ENCODE assay signal across 9 cellular contexts in genomic region chr19:38251564-38252051, GRCh38. TPM values are rescaled to one million over a fixed set of nuclear protein-coding genes. Genes with fewer than 3 reads are reported as not detected.
DNase-seq lines count a peak whose midpoint lies in the region; ATAC-seq, FAIRE-seq and TF ChIP-seq lines count a peak whose summit lies in the region.
"Had no signal": no experiment of that assay in that cellular context is flagged by ENCODE, and none has a peak within 500 bp of the region (broad histone marks: within the 10 kb centered on the region; RNA-seq: fewer than 3 reads in every experiment).

No MANE protein-coding gene starts in this region.

- no peaks in the 10 kb centered on the region for H3K9me3 ChIP-seq in small intestine (ENCODE audit: control insufficient read depth, low read depth)
- no peaks in the 10 kb centered on the region for H3K9me3 ChIP-seq in BE2C
- no peaks in the 10 kb centered on the region for H3K9me3 ChIP-seq in HAP-1

- WGBS in small intestine, 3 donors: 21 to 26% (median 21%) methylated on average over 10 of the region's 10 CpGs

- H3K27me3 ChIP-seq in bronchial epithelial cell (ENCODE audit: control insufficient read depth, insufficient read depth, low read length): no peaks in the 10 kb centered on the region
- peaks cover 0 to 7% of the 10 kb centered on the region in 2 donors for H3K27me3 ChIP-seq in small intestine (ENCODE audit: control insufficient read depth in 2 of 2, insufficient read depth in 2 of 2, low read length in 2 of 2)
- H3K27me3 ChIP-seq in BE2C: no peaks in the 10 kb centered on the region; the same call in 1 of the 2 replicates
- H3K27me3 ChIP-seq in HAP-1 (ENCODE audit: low read depth): no peaks in the 10 kb centered on the region

- in situ Hi-C loops in HAP-1 (cut with MboI; ENCODE audit: low sequenced_read_pairs): no loop called here

- H3K4me3 ChIP-seq in bronchial epithelial cell (ENCODE audit: low read depth, low read length) (no peak overlapping the region), small intestine (ENCODE audit: low read depth in 1 of 2, low read length in 2 of 2) (peak overlapping the region in 1 of 2 donors; percentile 21), BE2C (ENCODE audit: low read depth, low read length) (no peak overlapping the region), HAP-1 (no peak overlapping the region)

- peaks cover 19% of the 10 kb centered on the region for H3K4me1 Mint-ChIP-seq in HFFc6 (ENCODE audit: low read depth)

- TF ChIP-seq CTCF in HFFc6 (IDR thresholded peaks at IDR 0.05) (no peak), bronchial epithelial cell (IDR thresholded peaks at IDR 0.05; ENCODE audit: insufficient read depth, low read length, severe bottlenecking) (no peak), BE2C (IDR thresholded peaks at IDR 0.05; ENCODE audit: low read depth, low read length) (no peak)

- H3K27me3 Mint-ChIP-seq in HFFc6 (ENCODE audit: insufficient read depth): peaks cover 19% of the 10 kb centered on the region

- H3K36me3 Mint-ChIP-seq in HFFc6 (ENCODE audit: low read depth): no peaks in the 10 kb centered on the region

- H3K9me3 Mint-ChIP-seq in HFFc6: no peaks in the 10 kb centered on the region

- FAIRE-seq in bronchial epithelial cell (lab: Jason Lieb, UNC): no peak
- no peak for FAIRE-seq in small intestine (lab: Jason Lieb, UNC)

- H3K4me3 Mint-ChIP-seq in HFFc6: peak overlapping the region; percentile 6; the same call in 1 of the 2 replicates

- H3K27ac ChIP-seq in small intestine (ENCODE audit: low read depth in 1 of 2, low read length in 1 of 2): peak overlapping the region; percentile 56 to 91

- DNase-seq in HFFc6: no peak
- DNase-seq in bronchial epithelial cell (ENCODE audit: low read depth): peak; percentile 80
- DNase-seq in left kidney (ENCODE audit: low read depth, low spot score): peak; percentile 57
- DNase-seq in small intestine: peak; percentile 28
- no peak for DNase-seq in BE2C
- no peak for DNase-seq in HAP-1 (ENCODE audit: low spot score in 2 of 2)
- DNase-seq in NCI-H187 treated with DMSO at 0.1 percent for 48 hours (lab: John Stamatoyannopoulos, UW): no peak

- peak overlapping the region; percentile 65 for H3K27ac Mint-ChIP-seq in HFFc6

- ATAC-seq in HG02798 (IDR thresholded peaks at IDR 0.05; ENCODE audit: poor library complexity, unreplicated experiment): no peak

- no peaks in the 10 kb centered on the region for H3K36me3 ChIP-seq in bronchial epithelial cell (ENCODE audit: control insufficient read depth, insufficient read depth, low read length)
- H3K36me3 ChIP-seq in small intestine (ENCODE audit: control insufficient read depth in 2 of 2, insufficient read depth in 2 of 2, low read length in 2 of 2): no peaks in the 10 kb centered on the region
- no peaks in the 10 kb centered on the region for H3K36me3 ChIP-seq in BE2C
- H3K36me3 ChIP-seq in HAP-1 (replicated peaks): peaks cover 19% of the 10 kb centered on the region

- H3K4me1 ChIP-seq in small intestine (ENCODE audit: control insufficient read depth in 2 of 2, insufficient read depth in 1 of 2, low read depth in 1 of 2, low read length in 1 of 2): peaks cover 1 to 2% of the 10 kb centered on the region in 2 donors
- H3K4me1 ChIP-seq in BE2C: peaks cover 3% of the 10 kb centered on the region; the same call in 1 of the 2 replicates
- H3K4me1 ChIP-seq in HAP-1: peaks cover 17% of the 10 kb centered on the region

RNA-seq across cellular contexts. Expression of gene PPP1R14A, which starts 4.6 kb away (rescaled TPM):
- under 1 TPM in 2 of 6 experiments, not detected in 4; 0.35 to 0.81 TPM for total RNA-seq in HFFc6 (2021; fragmentation: NEBNext Ultra II Directional; extraction: Animal tissue kit (Norgen Biotek cat#: 25700))
- total RNA-seq in bronchial epithelial cell: 0.38 and 1.6 TPM in 2 replicates
- polyA plus RNA-seq in small intestine: 10 to 100 TPM in 2 of 3 donors, 1 to 10 TPM in 1; 8.7 to 31.8 (median 15.4) TPM
- polyA plus RNA-seq in BE2C (2012; ENCODE audit: insufficient read depth, insufficient read length, low read depth): 11.5 TPM

RNA-seq across cellular contexts. Expression of gene SPINT2, which starts 12.8 kb away (rescaled TPM):
- total RNA-seq in HFFc6 (2021; fragmentation: NEBNext Ultra II Directional; extraction: Animal tissue kit (Norgen Biotek cat#: 25700)): 1 to 10 TPM in 3 of 6 experiments, under 1 TPM in 3; 0.76 to 4.1 (median 0.98) TPM
- total RNA-seq in bronchial epithelial cell: 1,057 and 1,682 TPM in 2 replicates
- 100 to 1,000 TPM; 263 to 434 (median 414) TPM for polyA plus RNA-seq in small intestine
- polyA plus RNA-seq in BE2C (2012; ENCODE audit: insufficient read depth, insufficient read length, low read depth): 0.76 TPM

RNA-seq across cellular contexts. Expression of gene DPF1, which starts 27.6 kb away (rescaled TPM):
- 1 to 10 TPM; 3.3 to 6.6 (median 5.7) TPM for total RNA-seq in HFFc6 (2021; fragmentation: NEBNext Ultra II Directional; extraction: Animal tissue kit (Norgen Biotek cat#: 25700))
- 0.13 TPM in 1 of 2 replicates, not detected in the other for total RNA-seq in bronchial epithelial cell
- under 1 TPM in 1 of 3 donors, not detected in 2; 0.39 TPM for polyA plus RNA-seq in small intestine
- polyA plus RNA-seq in BE2C (2012; ENCODE audit: insufficient read depth, insufficient read length, low read depth): 21.2 TPM

RNA-seq across cellular contexts. Expression of gene C19orf33, which starts 52.4 kb away (rescaled TPM):
- not detected for total RNA-seq in HFFc6 (2021; fragmentation: NEBNext Ultra II Directional; extraction: Animal tissue kit (Norgen Biotek cat#: 25700))
- total RNA-seq in bronchial epithelial cell: 266 and 612 TPM in 2 replicates
- polyA plus RNA-seq in small intestine: 1,000 to 10,000 TPM in 2 of 3 donors, 100 to 1,000 TPM in 1; 478 to 2,753 (median 1,798) TPM
- polyA plus RNA-seq in BE2C (2012; ENCODE audit: insufficient read depth, insufficient read length, low read depth): 0.91 TPM
- total RNA-seq: G401 had no signal

Comparison
In these comparisons a context has a peak if more than half of its experiments do, and no peak if none do; other contexts are left out.
1. DNase-seq: peak in bronchial epithelial cell (single experiment), left kidney (single experiment) and small intestine (single experiment); none in HFFc6 (single experiment), BE2C (single experiment), HAP-1 (0 of 2) and NCI-H187 treated with DMSO at 0.1 percent for 48 hours (single experiment).
2. RNA of gene SPINT2, which starts 12.8 kb away (total RNA-seq): 1,057 to 1,682 TPM in bronchial epithelial cell; 0.76 to 4.1 TPM in HFFc6; every median in the first group is over 100 times any median in the second.